Comparison of ENCODE assay signal across 1 cellular context in the genomic region with DNA sequence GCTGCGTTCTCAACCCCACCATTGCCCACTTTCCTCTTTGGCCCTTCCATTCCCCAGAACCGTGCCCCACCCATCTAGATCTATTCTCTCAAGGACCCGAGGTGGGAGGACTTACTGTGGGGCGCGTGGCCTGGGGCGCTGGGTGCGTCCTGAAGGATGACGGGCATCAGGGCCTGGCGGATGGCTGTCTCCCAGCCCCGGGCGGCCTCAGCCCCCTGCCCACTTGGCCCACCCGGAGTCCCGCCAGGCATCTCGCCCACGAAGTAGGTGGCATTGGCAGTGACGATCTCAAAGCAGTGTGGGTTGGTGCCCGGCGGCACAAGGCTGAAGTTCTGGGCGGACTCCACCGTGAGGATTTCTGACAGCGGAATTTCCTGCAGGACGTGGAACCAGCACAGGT.
TF ChIP-seq lines count a peak whose summit lies in the region.

No MANE protein-coding gene starts in this region.

TF ChIP-seq in HCT116, 20 proteins besides CTCF, POLR2A, EP300 and RAD21:
- TF ChIP-seq ELF1 (IDR thresholded peaks at IDR 0.05; ENCODE audit: borderline replicate concordance, low read depth) (no peak), FOSL1 (IDR thresholded peaks at IDR 0.05; ENCODE audit: low read depth) (no peak), ZNF274 (IDR thresholded peaks at IDR 0.05; ENCODE audit: low read depth, low read length) (no peak), CBX3 (IDR thresholded peaks at IDR 0.05; ENCODE audit: low read depth) (no peak)
- TF ChIP-seq, protein P1, sequence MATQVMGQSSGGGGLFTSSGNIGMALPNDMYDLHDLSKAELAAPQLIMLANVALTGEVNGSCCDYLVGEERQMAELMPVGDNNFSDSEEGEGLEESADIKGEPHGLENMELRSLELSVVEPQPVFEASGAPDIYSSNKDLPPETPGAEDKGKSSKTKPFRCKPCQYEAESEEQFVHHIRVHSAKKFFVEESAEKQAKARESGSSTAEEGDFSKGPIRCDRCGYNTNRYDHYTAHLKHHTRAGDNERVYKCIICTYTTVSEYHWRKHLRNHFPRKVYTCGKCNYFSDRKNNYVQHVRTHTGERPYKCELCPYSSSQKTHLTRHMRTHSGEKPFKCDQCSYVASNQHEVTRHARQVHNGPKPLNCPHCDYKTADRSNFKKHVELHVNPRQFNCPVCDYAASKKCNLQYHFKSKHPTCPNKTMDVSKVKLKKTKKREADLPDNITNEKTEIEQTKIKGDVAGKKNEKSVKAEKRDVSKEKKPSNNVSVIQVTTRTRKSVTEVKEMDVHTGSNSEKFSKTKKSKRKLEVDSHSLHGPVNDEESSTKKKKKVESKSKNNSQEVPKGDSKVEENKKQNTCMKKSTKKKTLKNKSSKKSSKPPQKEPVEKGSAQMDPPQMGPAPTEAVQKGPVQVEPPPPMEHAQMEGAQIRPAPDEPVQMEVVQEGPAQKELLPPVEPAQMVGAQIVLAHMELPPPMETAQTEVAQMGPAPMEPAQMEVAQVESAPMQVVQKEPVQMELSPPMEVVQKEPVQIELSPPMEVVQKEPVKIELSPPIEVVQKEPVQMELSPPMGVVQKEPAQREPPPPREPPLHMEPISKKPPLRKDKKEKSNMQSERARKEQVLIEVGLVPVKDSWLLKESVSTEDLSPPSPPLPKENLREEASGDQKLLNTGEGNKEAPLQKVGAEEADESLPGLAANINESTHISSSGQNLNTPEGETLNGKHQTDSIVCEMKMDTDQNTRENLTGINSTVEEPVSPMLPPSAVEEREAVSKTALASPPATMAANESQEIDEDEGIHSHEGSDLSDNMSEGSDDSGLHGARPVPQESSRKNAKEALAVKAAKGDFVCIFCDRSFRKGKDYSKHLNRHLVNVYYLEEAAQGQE (IDR thresholded peaks at IDR 0.05; ENCODE audit: low read depth) = no peak
